1 cellular context compared by ENCODE assay signal in genomic region chr4:74190919-74191397, GRCh38.
A peak's percentile ranks its signal among the peaks of the same experiment; 100 is the strongest.
TF ChIP-seq lines count a peak whose summit lies in the region.

No MANE protein-coding gene starts in this region.

TF ChIP-seq in HepG2, 621 proteins besides CTCF, POLR2A, EP300 and RAD21 (continued from another document and continues in another):
- TF ChIP-seq PBX3 (CRISPR knock-in tag; IDR thresholded peaks at IDR 0.05; ENCODE audit: borderline replicate concordance) (no peak), ZNF546 (CRISPR knock-in tag; conservative IDR thresholded peaks at IDR 0.05) (no peak), GTF2F1 (IDR thresholded peaks at IDR 0.05; ENCODE audit: low read length) (no peak), ZNF552 (CRISPR knock-in tag; IDR thresholded peaks at IDR 0.05; ENCODE audit: borderline replicate concordance) (no peak), RBM39 (IDR thresholded peaks at IDR 0.05; ENCODE audit: low read depth, low read length, poor library complexity, severe bottlenecking) (no peak), ZNF605 (CRISPR knock-in tag; IDR thresholded peaks at IDR 0.05) (no peak), ZNF652 (CRISPR knock-in tag; IDR thresholded peaks at IDR 0.05; ENCODE audit: borderline replicate concordance, low read depth) (peak; percentile 18; the same call in 1 of the 2 replicates), ZNF678 (CRISPR knock-in tag; IDR thresholded peaks at IDR 0.05) (no peak), ZNF703 (CRISPR knock-in tag; IDR thresholded peaks at IDR 0.05; ENCODE audit: borderline replicate concordance) (no peak), ZNF24 (IDR thresholded peaks at IDR 0.05) (no peak), ZNF30 (CRISPR knock-in tag; IDR thresholded peaks at IDR 0.05) (no peak), ZNF501 (CRISPR knock-in tag; IDR thresholded peaks at IDR 0.05) (no peak), GATAD1 (CRISPR knock-in tag; IDR thresholded peaks at IDR 0.05) (no peak), NBN (conservative IDR thresholded peaks at IDR 0.05) (no peak), ZBTB7A (CRISPR knock-in tag; IDR thresholded peaks at IDR 0.05) (no peak), PHF8 (CRISPR knock-in tag; IDR thresholded peaks at IDR 0.05) (no peak), DMTF1 (CRISPR knock-in tag; IDR thresholded peaks at IDR 0.05) (no peak), NRL (CRISPR knock-in tag; IDR thresholded peaks at IDR 0.05; ENCODE audit: borderline replicate concordance) (no peak), TCF12 (IDR thresholded peaks at IDR 0.05) (no peak), TCF12 (CRISPR knock-in tag; IDR thresholded peaks at IDR 0.05) (no peak), ZMYM4 (CRISPR knock-in tag; IDR thresholded peaks at IDR 0.05) (0 out of 2 replicates have a peak, but pooled peaks have one; percentile 20), ZFAT (CRISPR knock-in tag; conservative IDR thresholded peaks at IDR 0.05) (no peak), ZNF232 (CRISPR knock-in tag; IDR thresholded peaks at IDR 0.05; ENCODE audit: borderline replicate concordance) (no peak), ZNF296 (CRISPR knock-in tag; conservative IDR thresholded peaks at IDR 0.05) (no peak), MAFK (conservative IDR thresholded peaks at IDR 0.05 in 1 of 2, IDR thresholded peaks at IDR 0.05 in 1 of 2; ENCODE audit: low read length in 2 of 2) (no peak), ZBTB20 (CRISPR knock-in tag; IDR thresholded peaks at IDR 0.05; ENCODE audit: borderline replicate concordance, low read depth) (peak; percentile 75; the same call in 1 of the 2 replicates), SKI (IDR thresholded peaks at IDR 0.05; ENCODE audit: partially characterized antibody) (peak; percentile 79), POGK (CRISPR knock-in tag; conservative IDR thresholded peaks at IDR 0.05) (no peak), RARG (CRISPR knock-in tag; IDR thresholded peaks at IDR 0.05; ENCODE audit: low read depth) (no peak), SSRP1 (CRISPR knock-in tag; IDR thresholded peaks at IDR 0.05) (no peak), BCL3 (CRISPR knock-in tag; IDR thresholded peaks at IDR 0.05) (no peak), FOXK1 (CRISPR knock-in tag; IDR thresholded peaks at IDR 0.05; ENCODE audit: borderline replicate concordance, low read depth) (peak; percentile 69; the same call in 1 of the 2 replicates), ZNF670 (CRISPR knock-in tag; IDR thresholded peaks at IDR 0.05; ENCODE audit: borderline replicate concordance) (no peak), ZNF761 (CRISPR knock-in tag; conservative IDR thresholded peaks at IDR 0.05) (no peak), NFATC3 (CRISPR knock-in tag; IDR thresholded peaks at IDR 0.05) (no peak), TERF1 (CRISPR knock-in tag; IDR thresholded peaks at IDR 0.05) (no peak), TBP (CRISPR knock-in tag; IDR thresholded peaks at IDR 0.05) (no peak), FLYWCH1 (CRISPR knock-in tag; IDR thresholded peaks at IDR 0.05) (no peak), CENPBD1 (CRISPR knock-in tag; IDR thresholded peaks at IDR 0.05; ENCODE audit: borderline replicate concordance, low read depth) (no peak), SAFB2 (CRISPR knock-in tag; IDR thresholded peaks at IDR 0.05; ENCODE audit: borderline replicate concordance, low read depth) (no peak), MIER2 (CRISPR knock-in tag; IDR thresholded peaks at IDR 0.05) (no peak), SYNCRIP (IDR thresholded peaks at IDR 0.05; ENCODE audit: insufficient read depth, low read depth, low read length) (no peak), ZNF510 (CRISPR knock-in tag; IDR thresholded peaks at IDR 0.05; ENCODE audit: low read depth) (no peak), SNAPC2 (CRISPR knock-in tag; IDR thresholded peaks at IDR 0.05) (no peak), ELK4 (CRISPR knock-in tag; IDR thresholded peaks at IDR 0.05; ENCODE audit: borderline replicate concordance) (no peak), KDM4B (CRISPR knock-in tag; IDR thresholded peaks at IDR 0.05) (no peak)
- TF ChIP-seq, protein P1, sequence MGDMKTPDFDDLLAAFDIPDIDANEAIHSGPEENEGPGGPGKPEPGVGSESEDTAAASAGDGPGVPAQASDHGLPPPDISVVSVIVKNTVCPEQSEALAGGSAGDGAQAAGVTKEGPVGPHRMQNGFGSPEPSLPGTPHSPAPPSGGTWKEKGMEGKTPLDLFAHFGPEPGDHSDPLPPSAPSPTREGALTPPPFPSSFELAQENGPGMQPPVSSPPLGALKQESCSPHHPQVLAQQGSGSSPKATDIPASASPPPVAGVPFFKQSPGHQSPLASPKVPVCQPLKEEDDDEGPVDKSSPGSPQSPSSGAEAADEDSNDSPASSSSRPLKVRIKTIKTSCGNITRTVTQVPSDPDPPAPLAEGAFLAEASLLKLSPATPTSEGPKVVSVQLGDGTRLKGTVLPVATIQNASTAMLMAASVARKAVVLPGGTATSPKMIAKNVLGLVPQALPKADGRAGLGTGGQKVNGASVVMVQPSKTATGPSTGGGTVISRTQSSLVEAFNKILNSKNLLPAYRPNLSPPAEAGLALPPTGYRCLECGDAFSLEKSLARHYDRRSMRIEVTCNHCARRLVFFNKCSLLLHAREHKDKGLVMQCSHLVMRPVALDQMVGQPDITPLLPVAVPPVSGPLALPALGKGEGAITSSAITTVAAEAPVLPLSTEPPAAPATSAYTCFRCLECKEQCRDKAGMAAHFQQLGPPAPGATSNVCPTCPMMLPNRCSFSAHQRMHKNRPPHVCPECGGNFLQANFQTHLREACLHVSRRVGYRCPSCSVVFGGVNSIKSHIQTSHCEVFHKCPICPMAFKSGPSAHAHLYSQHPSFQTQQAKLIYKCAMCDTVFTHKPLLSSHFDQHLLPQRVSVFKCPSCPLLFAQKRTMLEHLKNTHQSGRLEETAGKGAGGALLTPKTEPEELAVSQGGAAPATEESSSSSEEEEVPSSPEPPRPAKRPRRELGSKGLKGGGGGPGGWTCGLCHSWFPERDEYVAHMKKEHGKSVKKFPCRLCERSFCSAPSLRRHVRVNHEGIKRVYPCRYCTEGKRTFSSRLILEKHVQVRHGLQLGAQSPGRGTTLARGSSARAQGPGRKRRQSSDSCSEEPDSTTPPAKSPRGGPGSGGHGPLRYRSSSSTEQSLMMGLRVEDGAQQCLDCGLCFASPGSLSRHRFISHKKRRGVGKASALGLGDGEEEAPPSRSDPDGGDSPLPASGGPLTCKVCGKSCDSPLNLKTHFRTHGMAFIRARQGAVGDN (CRISPR knock-in tag; IDR thresholded peaks at IDR 0.05), result no peak
- TF ChIP-seq, protein P2, sequence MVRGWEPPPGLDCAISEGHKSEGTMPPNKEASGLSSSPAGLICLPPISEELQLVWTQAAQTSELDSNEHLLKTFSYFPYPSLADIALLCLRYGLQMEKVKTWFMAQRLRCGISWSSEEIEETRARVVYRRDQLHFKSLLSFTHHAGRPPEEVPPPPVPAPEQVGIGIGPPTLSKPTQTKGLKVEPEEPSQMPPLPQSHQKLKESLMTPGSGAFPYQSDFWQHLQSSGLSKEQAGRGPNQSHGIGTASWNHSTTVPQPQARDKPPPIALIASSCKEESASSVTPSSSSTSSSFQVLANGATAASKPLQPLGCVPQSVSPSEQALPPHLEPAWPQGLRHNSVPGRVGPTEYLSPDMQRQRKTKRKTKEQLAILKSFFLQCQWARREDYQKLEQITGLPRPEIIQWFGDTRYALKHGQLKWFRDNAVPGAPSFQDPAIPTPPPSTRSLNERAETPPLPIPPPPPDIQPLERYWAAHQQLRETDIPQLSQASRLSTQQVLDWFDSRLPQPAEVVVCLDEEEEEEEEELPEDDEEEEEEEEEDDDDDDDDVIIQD (CRISPR knock-in tag; IDR thresholded peaks at IDR 0.05; ENCODE audit: low read depth), result peak; percentile 58; the same call in 1 of the 2 replicates
- TF ChIP-seq, protein P3, sequence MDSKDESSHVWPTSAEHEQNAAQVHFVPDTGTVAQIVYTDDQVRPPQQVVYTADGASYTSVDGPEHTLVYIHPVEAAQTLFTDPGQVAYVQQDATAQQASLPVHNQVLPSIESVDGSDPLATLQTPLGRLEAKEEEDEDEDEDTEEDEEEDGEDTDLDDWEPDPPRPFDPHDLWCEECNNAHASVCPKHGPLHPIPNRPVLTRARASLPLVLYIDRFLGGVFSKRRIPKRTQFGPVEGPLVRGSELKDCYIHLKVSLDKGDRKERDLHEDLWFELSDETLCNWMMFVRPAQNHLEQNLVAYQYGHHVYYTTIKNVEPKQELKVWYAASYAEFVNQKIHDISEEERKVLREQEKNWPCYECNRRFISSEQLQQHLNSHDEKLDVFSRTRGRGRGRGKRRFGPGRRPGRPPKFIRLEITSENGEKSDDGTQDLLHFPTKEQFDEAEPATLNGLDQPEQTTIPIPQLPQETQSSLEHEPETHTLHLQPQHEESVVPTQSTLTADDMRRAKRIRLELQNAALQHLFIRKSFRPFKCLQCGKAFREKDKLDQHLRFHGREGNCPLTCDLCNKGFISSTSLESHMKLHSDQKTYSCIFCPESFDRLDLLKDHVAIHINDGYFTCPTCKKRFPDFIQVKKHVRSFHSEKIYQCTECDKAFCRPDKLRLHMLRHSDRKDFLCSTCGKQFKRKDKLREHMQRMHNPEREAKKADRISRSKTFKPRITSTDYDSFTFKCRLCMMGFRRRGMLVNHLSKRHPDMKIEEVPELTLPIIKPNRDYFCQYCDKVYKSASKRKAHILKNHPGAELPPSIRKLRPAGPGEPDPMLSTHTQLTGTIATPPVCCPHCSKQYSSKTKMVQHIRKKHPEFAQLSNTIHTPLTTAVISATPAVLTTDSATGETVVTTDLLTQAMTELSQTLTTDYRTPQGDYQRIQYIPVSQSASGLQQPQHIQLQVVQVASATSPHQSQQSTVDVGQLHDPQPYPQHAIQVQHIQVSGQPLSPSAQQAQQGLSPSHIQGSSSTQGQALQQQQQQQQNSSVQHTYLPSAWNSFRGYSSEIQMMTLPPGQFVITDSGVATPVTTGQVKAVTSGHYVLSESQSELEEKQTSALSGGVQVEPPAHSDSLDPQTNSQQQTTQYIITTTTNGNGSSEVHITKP (CRISPR knock-in tag; IDR thresholded peaks at IDR 0.05; ENCODE audit: low read depth), result no peak
